Comparison of ENCODE assay signal across 8 cellular contexts in genomic region chr13:111203742-111204386, GRCh38.
DNase-seq lines count a peak whose midpoint lies in the region; ATAC-seq and TF ChIP-seq lines count a peak whose summit lies in the region.

No MANE protein-coding gene starts in this region.

- intact Hi-C loops in gastrocnemius medialis (cut with DNase I; ENCODE audit: low total_unique reads), result no loop called here

- H3K9me3 ChIP-seq in gastrocnemius medialis, result no peaks in the 10 kb centered on the region

- TF ChIP-seq POLR2A in gastrocnemius medialis (IDR thresholded peaks at IDR 0.05), result no peak

- H3K4me3 ChIP-seq in fibroblast of pulmonary artery (replicated peaks; ENCODE audit: low read depth, low read length), result peak overlapping the region; percentile 69
- peak overlapping the region; percentile 35 to 49 (median 47) for H3K4me3 ChIP-seq in gastrocnemius medialis

- peak overlapping the region; percentile 45 to 74 (median 68) for H3K27ac ChIP-seq in gastrocnemius medialis

- peaks cover 63 to 69% of the 10 kb centered on the region in 2 donors for H3K4me1 ChIP-seq in gastrocnemius medialis

- H3K27me3 ChIP-seq in gastrocnemius medialis, result no peaks in the 10 kb centered on the region

- no peaks in the 10 kb centered on the region for H3K36me3 ChIP-seq in gastrocnemius medialis

- TF ChIP-seq CTCF in fibroblast of pulmonary artery (IDR thresholded peaks at IDR 0.05; ENCODE audit: low read length, missing control alignments) (no peak), gastrocnemius medialis (IDR thresholded peaks at IDR 0.05 in 4 of 5, conservative IDR thresholded peaks at IDR 0.05 in 1 of 5) (no peak)

- DNase-seq in fibroblast of pulmonary artery (ENCODE audit: low read depth), result no peak
- DNase-seq in gastrocnemius medialis, result no peak
- DNase-seq in SKM-1 (lab: John Stamatoyannopoulos, UW; ENCODE audit: unreplicated experiment), result no peak
- no peak for DNase-seq in T-helper 9 cell

- in situ Hi-C loops in gastrocnemius medialis (cut with MboI; ENCODE audit: low sequenced_read_pairs in 4 of 4), result loop anchor here in 1 of 4 donors (25.0 kb wide), 1 partner anchor 292 kb away; the partner anchor contains the start of gene ANKRD10

- ATAC-seq in GM18502 (IDR thresholded peaks at IDR 0.05; ENCODE audit: poor library complexity, unreplicated experiment), result peak; percentile 36
- ATAC-seq in HG03571 (IDR thresholded peaks at IDR 0.05; ENCODE audit: unreplicated experiment), result peak; percentile 49
- no peak for ATAC-seq in gastrocnemius medialis
- no peak for ATAC-seq in HG03025 (IDR thresholded peaks at IDR 0.05; ENCODE audit: low FRiP score, unreplicated experiment)
- ATAC-seq in HG02763 (IDR thresholded peaks at IDR 0.05; ENCODE audit: unreplicated experiment), result no peak

Comparison
In these comparisons a context has a peak if more than half of its experiments do, and no peak if none do; other contexts are left out.
1. ATAC-seq: peak in GM18502 (single experiment) and HG03571 (single experiment); none in gastrocnemius medialis (0 of 2), HG03025 (single experiment) and HG02763 (single experiment).